In the genomic region with DNA sequence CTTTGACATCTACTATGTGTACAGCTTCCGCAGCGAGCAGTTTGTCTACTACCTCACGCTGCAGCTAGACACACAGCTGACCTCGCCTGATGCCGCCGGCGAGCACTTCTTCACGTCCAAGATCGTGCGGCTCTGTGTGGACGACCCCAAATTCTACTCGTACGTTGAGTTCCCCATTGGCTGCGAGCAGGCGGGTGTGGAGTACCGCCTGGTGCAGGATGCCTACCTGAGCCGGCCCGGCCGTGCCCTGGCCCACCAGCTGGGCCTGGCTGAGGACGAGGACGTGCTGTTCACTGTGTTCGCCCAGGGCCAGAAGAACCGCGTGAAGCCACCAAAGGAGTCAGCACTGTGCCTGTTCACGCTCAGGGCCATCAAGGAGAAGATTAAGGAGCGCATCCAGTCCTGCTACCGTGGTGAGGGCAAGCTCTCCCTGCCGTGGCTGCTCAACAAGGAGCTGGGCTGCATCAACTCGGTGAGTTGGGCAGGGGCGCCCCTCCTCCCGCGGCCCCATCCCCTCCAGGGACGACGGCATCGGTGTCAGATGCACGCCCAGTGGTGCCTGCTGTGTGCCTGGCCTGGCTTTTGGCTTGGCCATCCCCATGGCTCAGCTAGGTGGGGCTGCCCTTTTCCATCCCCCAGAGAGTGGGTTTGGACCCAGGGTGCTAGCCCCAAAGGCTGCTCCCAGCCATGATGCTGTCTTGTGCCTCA, we compare ENCODE assay signal across 25 cellular contexts.
"Had no signal": no experiment of that assay in that cellular context is flagged by ENCODE, and none has a peak within 500 bp of the region (broad histone marks: within the 10 kb centered on the region; RNA-seq: fewer than 3 reads in every experiment).

No MANE protein-coding gene starts in this region.

- H3K4me1 ChIP-seq: right lobe of liver had no signal

- H3K4me3 ChIP-seq: pancreas, psoas muscle, right lobe of liver, sigmoid colon, stomach, thoracic aorta, thyroid gland, tibial nerve, upper lobe of right lung, uterus had no signal

- H3K27ac ChIP-seq: neutrophil, pancreas, psoas muscle, right lobe of liver, sigmoid colon, stomach, thoracic aorta, thyroid gland, tibial nerve, upper lobe of right lung, uterus had no signal

- H3K27me3 ChIP-seq: pancreas, right lobe of liver, sigmoid colon, thyroid gland, tibial nerve, upper lobe of right lung, uterus had no signal

- H3K9me3 ChIP-seq: neutrophil, pancreas, psoas muscle, right lobe of liver, sigmoid colon, stomach, thoracic aorta, thyroid gland, tibial nerve, upper lobe of right lung, uterus had no signal

- DNase-seq: naive B cell; naive thymus-derived CD8-positive, alpha-beta T cell; nephron progenitor cell; nucleus accumbens; psoas muscle; right lobe of liver; sigmoid colon; small intestine; stimulated activated CD4-positive, alpha-beta T cell treated with anti-CD3 and anti-CD28 coated beads, Interleukin-15, amount 100 ng/mL, for 24 hours; stimulated activated CD4-positive, alpha-beta T cell treated with anti-CD3 and anti-CD28 coated beads, Interleukin-2, amount 100 ng/mL, for 24 hours; stimulated activated CD4-positive, alpha-beta T cell treated with anti-CD3 and anti-CD28 coated beads, Interleukin-2, amount 100 ng/mL, for 48 hours; stimulated activated CD4-positive, alpha-beta T cell treated with anti-CD3 and anti-CD28 coated beads, Interleukin-4, amount 100 ng/mL, for 24 hours; stimulated activated naive B cell treated with anti-CD40 and anti-IgM and Interleukin-4, amounts not matched to agents 10 μg/mL and 1 μg/mL and 100 μg/mL, for 72 hours; stimulated activated naive CD4-positive, alpha-beta T cell treated with Interleukin-2 at 50 U/mL for 16 hours; stomach; thyroid gland; trophoblast cell; upper lobe of right lung; uterus had no signal

- H3K36me3 ChIP-seq: neutrophil, uterus had no signal

- FAIRE-seq: pancreas, small intestine had no signal

- ATAC-seq: naive thymus-derived CD8-positive, alpha-beta T cell; natural killer cell treated with Interleukin-12 subunit alpha and Interleukin-12 subunit beta and Interleukin-15 and Interleukin-18, amount 100 ng/mL, for 72 hours; pancreas; psoas muscle; right lobe of liver; stimulated activated effector memory CD8-positive, alpha-beta T cell treated with anti-CD3 and anti-CD28 coated beads, Interleukin-12 subunit alpha, Interleukin-12 subunit beta, amount 100 ng/mL, for 72 hours; stimulated activated naive B cell treated with anti-CD40 and anti-IgM and Interleukin-4, amounts not matched to agents 10 μg/mL and 1 μg/mL and 100 μg/mL, for 72 hours; upper lobe of right lung had no signal
